Comparison of ENCODE assay signal across 34 cellular contexts in the genomic region with DNA sequence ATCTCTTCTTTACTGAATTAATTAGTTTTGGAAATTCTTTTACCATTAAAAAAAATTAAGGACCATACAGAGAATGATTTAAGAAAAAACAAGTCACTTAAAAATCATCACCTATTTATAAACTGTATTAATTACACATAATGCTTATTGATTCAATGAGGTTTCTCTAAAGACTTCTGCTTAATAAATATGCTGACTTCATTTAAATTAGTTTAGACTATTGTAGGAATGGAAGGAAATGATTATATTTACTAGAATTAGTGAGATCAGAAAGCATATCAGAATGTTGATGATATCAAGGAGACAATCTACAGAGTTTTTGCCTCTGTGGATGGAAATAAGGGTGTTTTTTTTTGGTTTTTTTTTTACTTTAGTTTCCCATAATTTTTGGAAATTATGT. TPM values are rescaled to one million over a fixed set of nuclear protein-coding genes. Genes with fewer than 3 reads are reported as not detected.
"Had no signal": no experiment of that assay in that cellular context is flagged by ENCODE, and none has a peak within 500 bp of the region (broad histone marks: within the 10 kb centered on the region; RNA-seq: fewer than 3 reads in every experiment).

No MANE protein-coding gene starts in this region.

- DNase-seq: activated CD4-positive, alpha-beta memory T cell treated with anti-CD3 and anti-CD28 coated beads, Interleukin-2, amount 10 ng/mL, durations not matched to agents 7 days and 5 days; activated CD4-positive, alpha-beta T cell treated with anti-CD3 and anti-CD28 coated beads for 1 hour; activated CD4-positive, alpha-beta T cell treated with anti-CD3 and anti-CD28 coated beads for 36 hours; activated CD4-positive, alpha-beta T cell treated with anti-CD3 and anti-CD28 coated beads for 48 hours; activated CD4-positive, alpha-beta T cell treated with anti-CD3 and anti-CD28 coated beads, Interleukin-2, amount 10 ng/mL, durations not matched to agents 7 days and 5 days; activated CD4-positive, alpha-beta T cell treated with anti-CD3 and anti-CD28 coated beads, Interleukin-2, amount 50 U/mL, for 48 hours; activated CD4-positive, CD25-positive, alpha-beta regulatory T cell; activated CD8-positive, alpha-beta memory T cell treated with anti-CD3 and anti-CD28 coated beads for 24 hours; activated CD8-positive, alpha-beta memory T cell treated with anti-CD3 and anti-CD28 coated beads, Interleukin-2, amount 10 ng/mL, durations not matched to agents 7 days and 5 days; activated CD8-positive, alpha-beta memory T cell treated with anti-CD3 and anti-CD28 coated beads, Interleukin-2, amount 50 U/mL, for 48 hours; activated CD8-positive, alpha-beta T cell treated with anti-CD3 and anti-CD28 coated beads, Interleukin-2, amount 10 ng/mL, durations not matched to agents 7 days and 5 days; activated effector memory CD4-positive, alpha-beta T cell treated with Interleukin-2 at 50 U/mL for 16 hours; activated gamma-delta T cell; activated naive CD4-positive, alpha-beta T cell treated with anti-CD3 and anti-CD28 coated beads, Interleukin-2, amount 10 ng/mL, durations not matched to agents 7 days and 5 days; activated naive CD8-positive, alpha-beta T cell treated with anti-CD3 and anti-CD28 coated beads, Interleukin-2, amount 10 ng/mL, durations not matched to agents 7 days and 5 days; activated naive CD8-positive, alpha-beta T cell treated with anti-CD3 and anti-CD28 coated beads, Interleukin-2, amount 50 U/mL, for 24 hours; activated T-cell treated with anti-CD3 and anti-CD28 coated beads, Interleukin-2, amount 50 U/mL, for 24 hours; activated T-cell treated with anti-CD3 and anti-CD28 coated beads, Interleukin-2, amount 50 U/mL, for 48 hours; amygdala; anterior cingulate cortex; caudate nucleus; cerebellar nuclear complex; SW 1271; T-helper 1 cell; T-helper 2 cell; T-helper 9 cell; WERI-Rb-1 had no signal

- FAIRE-seq: bronchial epithelial cell, TTC549 had no signal

- H3K36me3 ChIP-seq: ascending aorta, cardiac muscle cell, WERI-Rb-1 had no signal

- H3K9me3 ChIP-seq: ascending aorta had no signal

- H3K4me1 ChIP-seq: ascending aorta had no signal

- H3K4me3 ChIP-seq: ascending aorta, cardiac muscle cell had no signal

- H3K27ac ChIP-seq: ascending aorta, cardiac muscle cell, WERI-Rb-1 had no signal

- ATAC-seq: activated CD4-positive, alpha-beta T cell treated with anti-CD3 and anti-CD28 coated beads for 36 hours; activated CD4-positive, CD25-positive, alpha-beta regulatory T cell treated with anti-CD3 and anti-CD28 coated beads, Interleukin-2, amount 50 U/mL, for 24 hours; activated CD8-positive, alpha-beta memory T cell treated with anti-CD3 and anti-CD28 coated beads, Interleukin-2, amount 10 ng/mL, durations not matched to agents 7 days and 5 days; activated CD8-positive, alpha-beta T cell treated with anti-CD3 and anti-CD28 coated beads, Interleukin-2, amount 10 ng/mL, durations not matched to agents 7 days and 5 days; activated naive CD8-positive, alpha-beta T cell treated with anti-CD3 and anti-CD28 coated beads, Interleukin-2, amount 50 U/mL, for 24 hours; WTC11 had no signal

- H3K27me3 ChIP-seq: ascending aorta, cardiac muscle cell had no signal

RNA-seq across cellular contexts. Expression of a gene that starts 34.6 kb away (rescaled TPM):
- total RNA-seq: activated CD4-positive, alpha-beta memory T cell treated with anti-CD3 and anti-CD28 coated beads, Interleukin-2, amount 10 ng/mL, durations not matched to agents 7 days and 5 days; activated CD4-positive, alpha-beta T cell treated with anti-CD3 and anti-CD28 coated beads for 36 hours; activated CD4-positive, alpha-beta T cell treated with anti-CD3 and anti-CD28 coated beads, Interleukin-2, amount 10 ng/mL, durations not matched to agents 7 days and 5 days; activated CD8-positive, alpha-beta memory T cell treated with anti-CD3 and anti-CD28 coated beads, Interleukin-2, amount 10 ng/mL, durations not matched to agents 7 days and 5 days; activated CD8-positive, alpha-beta T cell treated with anti-CD3 and anti-CD28 coated beads, Interleukin-2, amount 10 ng/mL, durations not matched to agents 7 days and 5 days; activated naive CD8-positive, alpha-beta T cell treated with anti-CD3 and anti-CD28 coated beads, Interleukin-2, amount 10 ng/mL, durations not matched to agents 7 days and 5 days; activated T-helper 2 cell treated with anti-CD3 and anti-CD28 coated beads, Interferon-gamma antibody, Interleukin-2, Interleukin-4, amounts not matched to agents 10 μg/mL and 5 μg/mL and 100 μg/mL, durations not matched to agents 14 hours and 24 hours and 36 hours; ascending aorta; bronchial epithelial cell; cardiac muscle cell; WTC11 had no signal
